ENCODE assay signal across 10 cellular contexts in the genomic region with DNA sequence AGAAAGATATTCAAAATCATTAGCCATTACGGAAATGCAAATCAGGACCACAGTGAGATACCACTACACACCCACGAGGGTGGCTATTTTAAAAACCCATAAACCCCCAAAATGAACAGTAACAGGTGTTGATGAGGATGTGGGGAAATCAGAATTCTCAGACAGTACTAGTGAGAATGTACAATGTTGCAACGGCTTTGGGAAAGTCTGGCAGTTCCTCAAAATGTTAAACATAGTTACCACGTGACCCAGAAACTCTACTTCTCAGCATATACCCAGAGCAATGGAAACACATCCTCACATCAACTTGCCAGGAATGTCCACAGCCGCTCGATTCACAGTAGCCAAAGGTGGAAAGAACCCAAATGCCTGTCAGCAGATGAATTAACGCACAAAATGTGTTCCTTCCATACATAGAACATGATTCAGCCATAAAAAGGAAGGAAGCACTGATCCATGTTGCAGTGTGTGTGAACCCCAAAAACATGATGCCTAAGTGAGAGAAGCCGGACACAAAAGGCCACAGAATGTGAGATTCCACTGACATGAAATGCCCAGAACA. TPM values are rescaled to one million over a fixed set of nuclear protein-coding genes. Genes with fewer than 3 reads are reported as not detected.
DNase-seq lines count a peak whose midpoint lies in the region; ATAC-seq, FAIRE-seq and TF ChIP-seq lines count a peak whose summit lies in the region.
"Had no signal": no experiment of that assay in that cellular context is flagged by ENCODE, and none has a peak within 500 bp of the region (broad histone marks: within the 10 kb centered on the region; RNA-seq: fewer than 3 reads in every experiment).

No MANE protein-coding gene starts in this region.

- DNase-seq in A549 (ENCODE audit: low read depth in 1 of 2, low spot score in 1 of 2), result no peak
- peak; percentile 65 for DNase-seq in fibroblast of gingiva (ENCODE audit: low read depth)
- no peak for DNase-seq in activated CD8-positive, alpha-beta memory T cell treated with anti-CD3 and anti-CD28 coated beads, Interleukin-2, amount 50 U/mL, for 48 hours
- no peak for DNase-seq in AG20443 (ENCODE audit: low spot score)
- DNase-seq in NCI-H128 (lab: John Stamatoyannopoulos, UW; ENCODE audit: unreplicated experiment), result no peak
- no peak for DNase-seq in NK-92 treated with Interleukin-12 subunit alpha and Interleukin-12 subunit beta, amount 100 ng/mL, for 24 hours (lab: John Stamatoyannopoulos, UW)

- no peak for TF ChIP-seq EP300 in A549 (IDR thresholded peaks at IDR 0.05)

- POLR2A ChIA-PET in A549 (lab: Yijun Ruan, JAX), result no interaction called here

- TF ChIP-seq RAD21 in A549 (conservative IDR thresholded peaks at IDR 0.05 in 1 of 2, IDR thresholded peaks at IDR 0.05 in 1 of 2), result no peak

- no peak for FAIRE-seq in A549 (lab: Jason Lieb, UNC)

- H3K4me3 ChIP-seq in A549, result no peak overlapping the region
- H3K4me3 ChIP-seq: SK-N-MC had no signal

- TF ChIP-seq POLR2A in A549 (IDR thresholded peaks at IDR 0.05; ENCODE audit: low read length), result no peak

- TF ChIP-seq CTCF in A549 (IDR thresholded peaks at IDR 0.05), result no peak

- CTCF ChIA-PET in A549 (lab: Yijun Ruan, JAX), result no interaction called here

- WGBS in A549 (ENCODE audit: missing lambda C conversion rate), result 65% methylated on average over 8 of the region's 8 CpGs

- no peak overlapping the region for H3K4me2 ChIP-seq in A549

- no peaks in the 10 kb centered on the region for H3K4me1 ChIP-seq in A549

- no peak overlapping the region for H3K27ac ChIP-seq in A549
- H3K27ac ChIP-seq: C4-2B, SK-N-MC had no signal

- ATAC-seq in A549, result no peak
- ATAC-seq in GM19452 (IDR thresholded peaks at IDR 0.05; ENCODE audit: unreplicated experiment), result peak; percentile 77
- peak; percentile 85 for ATAC-seq in HG03575 (IDR thresholded peaks at IDR 0.05; ENCODE audit: extremely low read depth, insufficient number of reproducible peaks, low FRiP score, unreplicated experiment)

- no peaks in the 10 kb centered on the region for H3K9me3 ChIP-seq in A549

TF ChIP-seq in A549, 52 proteins besides CTCF, POLR2A, EP300 and RAD21:
- TF ChIP-seq USF2 (IDR thresholded peaks at IDR 0.05) (peak; percentile 47; the same call in 1 of the 2 replicates), RFX5 (IDR thresholded peaks at IDR 0.05) (no peak)

RNA-seq across cellular contexts. Expression of gene PLVAP, which starts 7.0 kb away (rescaled TPM):
- polyA plus RNA-seq in A549 (2011; rRNA removed) (not detected in 2 replicates), A549 (2017; fragmentation: RNase III; extraction: RNeasy Plus Mini Kit Qiagen cat#74134 plus additional on column Dnase treatment) (not detected in 3 replicates)
- not detected in 2 replicates for polyA plus RNA-seq in A549 (2012; cell fraction: cytosol; rRNA removed)
- polyA plus RNA-seq in A549 (2012; cell fraction: nucleus; rRNA removed), result not detected in 2 replicates
- polyA minus RNA-seq in A549 (2011; rRNA and poly(A)+ RNA removed), result not detected in 2 replicates

RNA-seq across cellular contexts. Expression of gene CCDC194, which starts 23.9 kb away (rescaled TPM):
- polyA plus RNA-seq in A549 (2011; rRNA removed) (not detected in 2 replicates), A549 (2017; fragmentation: RNase III; extraction: RNeasy Plus Mini Kit Qiagen cat#74134 plus additional on column Dnase treatment) (not detected in 3 replicates)
- polyA plus RNA-seq in A549 (2012; cell fraction: cytosol; rRNA removed), result not detected in 2 replicates
- polyA plus RNA-seq in A549 (2012; cell fraction: nucleus; rRNA removed), result not detected in 2 replicates
- not detected in 2 replicates for polyA minus RNA-seq in A549 (2011; rRNA and poly(A)+ RNA removed)

RNA-seq across cellular contexts. Expression of gene GTPBP3, which starts 32.8 kb away (rescaled TPM):
- polyA plus RNA-seq in A549 (2011; rRNA removed) (9.5 and 10.6 TPM in 2 replicates), A549 (2017; fragmentation: RNase III; extraction: RNeasy Plus Mini Kit Qiagen cat#74134 plus additional on column Dnase treatment) (17.9 to 21.7 TPM (median 19.3 TPM) in 3 replicates)
- polyA plus RNA-seq in A549 (2012; cell fraction: cytosol; rRNA removed), result 21.5 and 28.7 TPM in 2 replicates
- polyA plus RNA-seq in A549 (2012; cell fraction: nucleus; rRNA removed), result 73.4 and 90.0 TPM in 2 replicates
- 4.8 and 5.5 TPM in 2 replicates for polyA minus RNA-seq in A549 (2011; rRNA and poly(A)+ RNA removed)

RNA-seq across cellular contexts. Expression of gene BST2, which starts 35.3 kb away (rescaled TPM):
- polyA plus RNA-seq in A549 (2011; rRNA removed) (0.24 and 0.26 TPM in 2 replicates), A549 (2017; fragmentation: RNase III; extraction: RNeasy Plus Mini Kit Qiagen cat#74134 plus additional on column Dnase treatment) (0.12 to 0.18 TPM in 2 of 3 replicates, not detected in the other)
- polyA plus RNA-seq in A549 (2012; cell fraction: cytosol; rRNA removed), result 0.13 TPM in 2 replicates
- 0.10 and 0.13 TPM in 2 replicates for polyA plus RNA-seq in A549 (2012; cell fraction: nucleus; rRNA removed)
- polyA minus RNA-seq in A549 (2011; rRNA and poly(A)+ RNA removed), result 0.21 TPM in 1 of 2 replicates, not detected in the other

RNA-seq across cellular contexts. Expression of gene ANO8, which starts 35.5 kb away (rescaled TPM):
- polyA plus RNA-seq in A549 (2011; rRNA removed) (2.2 and 2.4 TPM in 2 replicates), A549 (2017; fragmentation: RNase III; extraction: RNeasy Plus Mini Kit Qiagen cat#74134 plus additional on column Dnase treatment) (3.9 to 5.5 TPM (median 5.1 TPM) in 3 replicates)
- 3.4 and 4.1 TPM in 2 replicates for polyA plus RNA-seq in A549 (2012; cell fraction: cytosol; rRNA removed)
- polyA plus RNA-seq in A549 (2012; cell fraction: nucleus; rRNA removed), result 17.0 and 18.9 TPM in 2 replicates
- 1.9 and 2.9 TPM in 2 replicates for polyA minus RNA-seq in A549 (2011; rRNA and poly(A)+ RNA removed)

Comparison
In these comparisons a context has a peak if more than half of its experiments do, and no peak if none do; other contexts are left out.
1. ATAC-seq: peak in GM19452 (single experiment) and HG03575 (single experiment); none in A549 (0 of 2).